ENCODE assay signal across 1 cellular context in the genomic region with DNA sequence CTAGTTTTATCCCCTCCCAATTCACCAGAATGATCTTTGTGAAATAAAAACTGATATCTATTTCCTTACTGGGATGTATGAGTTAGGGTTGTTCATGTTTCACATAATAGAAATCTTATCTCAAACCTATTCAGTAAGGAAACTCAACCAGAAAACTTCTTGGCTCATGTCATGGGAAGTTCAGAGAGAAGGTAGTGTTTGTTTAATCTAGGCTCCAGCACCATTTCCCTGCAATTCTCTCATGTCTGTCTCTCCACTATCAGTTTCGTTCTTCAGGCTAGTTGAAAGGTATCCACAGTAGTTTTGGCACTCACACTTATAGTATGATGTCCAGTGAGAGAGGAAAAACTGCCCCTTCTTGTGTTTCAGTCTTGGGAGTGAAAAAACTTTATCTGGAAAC.
TF ChIP-seq lines count a peak whose summit lies in the region.

No MANE protein-coding gene starts in this region.

TF ChIP-seq in K562, 482 proteins besides CTCF, POLR2A, EP300 and RAD21 (continued from another document):
- no peak for TF ChIP-seq ZBTB11 (CRISPR knock-in tag; IDR thresholded peaks at IDR 0.05)
- TF ChIP-seq NONO (IDR thresholded peaks at IDR 0.05; ENCODE audit: low read depth in 2 of 2, low read length in 1 of 2): no peak
- no peak for TF ChIP-seq ZNF518B (CRISPR knock-in tag; IDR thresholded peaks at IDR 0.05)
- TF ChIP-seq ZNF584 (CRISPR knock-in tag; IDR thresholded peaks at IDR 0.05; ENCODE audit: low read depth): no peak
- no peak for TF ChIP-seq LCOR (CRISPR knock-in tag; IDR thresholded peaks at IDR 0.05)
